8 cellular contexts compared by ENCODE assay signal in the genomic region with DNA sequence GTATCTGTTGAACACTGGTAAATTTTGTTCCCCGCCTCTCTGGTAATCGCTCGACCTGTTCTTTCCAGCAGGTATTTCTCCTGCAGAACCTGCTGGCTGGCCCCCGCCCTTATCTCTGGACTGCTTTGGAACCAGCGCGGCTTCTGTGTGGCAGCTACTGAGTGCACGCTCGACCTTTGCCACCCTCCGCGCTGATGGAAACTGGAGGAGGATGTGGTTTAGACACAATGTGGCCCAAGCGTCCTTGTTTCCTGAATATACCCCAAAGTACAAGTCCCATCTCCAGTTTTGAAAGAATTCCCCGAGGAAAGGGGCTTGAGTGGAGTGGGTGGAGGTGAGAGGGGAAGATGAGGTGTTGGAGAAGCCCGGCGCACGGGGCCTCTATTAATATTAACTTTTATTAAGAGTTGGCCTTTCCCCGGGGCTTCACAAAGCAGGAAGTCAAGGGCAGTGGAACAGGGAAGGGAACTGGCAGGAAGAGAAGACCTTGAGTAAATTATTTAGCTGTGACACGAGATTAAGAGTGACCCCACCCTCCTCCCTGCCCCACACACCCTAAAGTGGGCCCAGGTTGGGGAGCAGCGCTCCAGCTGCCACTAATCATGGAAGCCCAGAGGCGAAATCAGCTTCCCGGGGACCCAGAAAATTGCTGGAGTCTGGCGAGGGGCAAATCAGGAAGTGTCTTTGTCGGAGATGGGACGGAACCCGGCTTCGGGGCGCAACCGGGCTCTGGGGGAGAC. TPM values are rescaled to one million over a fixed set of nuclear protein-coding genes. Genes with fewer than 3 reads are reported as not detected.
DNase-seq lines count a peak whose midpoint lies in the region; ATAC-seq, FAIRE-seq and TF ChIP-seq lines count a peak whose summit lies in the region.

No MANE protein-coding gene starts in this region.

- H4K20me1 ChIP-seq in GM12878 (ENCODE audit: control insufficient read depth, insufficient read depth): no peaks in the 10 kb centered on the region

- H3K4me3 ChIP-seq in BE2C (ENCODE audit: low read depth, low read length): peak overlapping the region; percentile 47
- H3K4me3 ChIP-seq in GM12878: peak overlapping the region; percentile 43; the same call in 1 of the 2 replicates
- peak overlapping the region; percentile 60 for H3K4me3 ChIP-seq in mucosa of stomach (ENCODE audit: low read length)

- H3K36me3 ChIP-seq in BE2C: no peaks in the 10 kb centered on the region
- H3K36me3 ChIP-seq in GM12878 (ENCODE audit: control insufficient read depth in 2 of 2, insufficient read depth in 2 of 2, low read length in 1 of 2): no peaks in the 10 kb centered on the region
- no peaks in the 10 kb centered on the region for H3K36me3 ChIP-seq in mucosa of stomach (ENCODE audit: control insufficient read depth, insufficient read depth, low read length)

- H3K4me2 ChIP-seq in GM12878 (ENCODE audit: control insufficient read depth, insufficient read depth): peak overlapping the region; percentile 77

- no peak for TF ChIP-seq POLR2A in GM12878 (IDR thresholded peaks at IDR 0.05; ENCODE audit: low read depth, low read length)
- TF ChIP-seq POLR2A in erythroblast (IDR thresholded peaks at IDR 0.05; ENCODE audit: low read length): no peak

- ATAC-seq in HG02759 (IDR thresholded peaks at IDR 0.05; ENCODE audit: unreplicated experiment): peak; percentile 26
- peak; percentile 37 for ATAC-seq in GM12878
- ATAC-seq in GM19351 (IDR thresholded peaks at IDR 0.05; ENCODE audit: unreplicated experiment): no peak
- no peak for ATAC-seq in GM21723 (IDR thresholded peaks at IDR 0.05; ENCODE audit: unreplicated experiment)

- no TSS peak for BruUV-seq in GM12878 (replicated peaks; lab: Mats Ljungman, UMichigan)

- RAD21 ChIA-PET in GM12878 (lab: Charles Lee; ENCODE audit: unreplicated experiment): interaction anchor here (0.7 to 5.8 kb wide), 15 partner anchors 9 to 591 kb away, joined by 3 to 163 read pairs (median 6); a partner anchor contains a TSS

- H3K79me2 ChIP-seq in GM12878 (ENCODE audit: control insufficient read depth, insufficient read depth, low read length): no peaks in the 10 kb centered on the region

- H3K9me3 ChIP-seq in BE2C (no peaks in the 10 kb centered on the region), GM12878 (replicated peaks; ENCODE audit: control insufficient read depth, insufficient read depth, low read length) (no peaks in the 10 kb centered on the region), mucosa of stomach (ENCODE audit: control insufficient read depth, low read length) (no peaks in the 10 kb centered on the region)

- H3K9ac ChIP-seq in GM12878 (ENCODE audit: control insufficient read depth, insufficient read depth, low read length): no peak overlapping the region; the same call in 1 of the 2 replicates
- H3K9ac ChIP-seq in mucosa of stomach (ENCODE audit: low read length): peak overlapping the region; percentile 93

- WGBS in GM12878 (ENCODE audit: insufficient coverage, insufficient replicate concordance, low lambda C conversion rate, missing lambda C conversion rate): 5% methylated on average over 27 of the region's 27 CpGs

- POLR2A ChIA-PET in GM12878 (lab: Charles Lee): interaction anchor here (1.3 kb wide), 1 partner anchor 122 kb away, joined by 7 read pairs; no protein-coding TSS in a partner anchor

- no peak for TF ChIP-seq EP300 in GM12878 (IDR thresholded peaks at IDR 0.05; ENCODE audit: borderline replicate concordance in 1 of 2, control insufficient read depth in 1 of 2, low read depth in 2 of 2, low read length in 2 of 2)

- DNase-seq in BE2C (no peak), GM12878 (ENCODE audit: low read depth, low spot score) (no peak), D341Med (ENCODE audit: low spot score) (no peak), erythroblast (lab: John Stamatoyannopoulos, UW) (no peak)

- H2AFZ ChIP-seq in GM12878 (ENCODE audit: control insufficient read depth, low read depth, low read length): peak overlapping the region; percentile 72

- TF ChIP-seq CTCF in BE2C (IDR thresholded peaks at IDR 0.05; ENCODE audit: low read depth, low read length): no peak
- TF ChIP-seq CTCF in GM12878 (IDR thresholded peaks at IDR 0.05 in 2 of 3, conservative IDR thresholded peaks at IDR 0.05 in 1 of 3; ENCODE audit: control insufficient read depth in 2 of 3, extremely low read depth in 1 of 3, insufficient read depth in 1 of 3, low read depth in 3 of 3, low read length in 3 of 3): no peak

- SMC1A ChIA-PET in GM12878 (lab: Charles Lee; ENCODE audit: uncharacterized antibody, unreplicated experiment): interaction anchor here (0.6 to 6.4 kb wide), 13 partner anchors 9 to 591 kb away, joined by 3 to 112 read pairs (median 4); a partner anchor contains a TSS

- no peak overlapping the region for H3K27ac ChIP-seq in GM12878 (ENCODE audit: control insufficient read depth, insufficient read depth)

- intact Hi-C loops in GM12878 (cut with micrococcal nuclease; ENCODE audit: unreplicated experiment): loop anchor here (1.0 kb wide), 1 partner anchor 123 kb away; no protein-coding TSS in a partner anchor

- no peak for FAIRE-seq in GM12878 (lab: Jason Lieb, UNC)

- H3K4me1 ChIP-seq in BE2C (no peaks in the 10 kb centered on the region), GM12878 (ENCODE audit: control insufficient read depth, insufficient read depth, low read length) (peaks cover 9% of the 10 kb centered on the region), mucosa of stomach (ENCODE audit: control insufficient read depth, insufficient read depth, low read length) (peaks cover 34% of the 10 kb centered on the region)

- in situ Hi-C loops in GM12878 (cut with MboI): no loop called here

- H3K27me3 ChIP-seq in BE2C: peaks cover 73% of the 10 kb centered on the region
- peaks cover 9 to 10% of the 10 kb centered on the region in 2 experiments for H3K27me3 ChIP-seq in GM12878 (replicated peaks in 1 of 2; ENCODE audit: control insufficient read depth in 2 of 2, insufficient read depth in 2 of 2, low read length in 1 of 2)
- H3K27me3 ChIP-seq in mucosa of stomach (ENCODE audit: control insufficient read depth, insufficient read depth, low read length): peaks cover 25% of the 10 kb centered on the region

- CTCF ChIA-PET in GM12878 (lab: Yijun Ruan, JAX): interaction anchor here (0.5 to 14.0 kb wide), 40 partner anchors 9 to 916 kb away, joined by 3 to 360 read pairs (median 5); no protein-coding TSS in a partner anchor

- TF ChIP-seq RAD21 in GM12878 (IDR thresholded peaks at IDR 0.05; ENCODE audit: insufficient read depth, low read depth, low read length): no peak

RNA-seq across cellular contexts. Expression of a gene that starts 16.0 kb away (rescaled TPM):
- not detected for polyA plus RNA-seq in BE2C (2012; ENCODE audit: insufficient read depth, insufficient read length, low read depth)
- not detected in 2 replicates for total RNA-seq in GM12878 (2013; cell fraction: nucleolus; rRNA removed)
- total RNA-seq in GM12878 (2014; rRNA removed): not detected in 2 replicates
- not detected in 2 replicates for total RNA-seq in GM12878 (2014; rRNA removed; fragmentation: Illumina TruSeq; extraction: Trizol)
- 0.15 TPM in 1 of 2 replicates, not detected in the other for total RNA-seq in GM12878 (2021)
- not detected for polyA plus RNA-seq in GM12878 (2011; ENCODE audit: low read depth)
- not detected in 2 replicates for polyA plus RNA-seq in GM12878 (2011; rRNA removed)
- not detected in 2 replicates for polyA plus RNA-seq in GM12878 (2011; cell fraction: cytosol; rRNA removed)
- polyA plus RNA-seq in GM12878 (2011; cell fraction: nucleus; rRNA removed): not detected in 2 replicates
- polyA plus RNA-seq in GM12878 (2012): not detected in 2 replicates
- polyA plus RNA-seq in GM12878 (2014; fragmentation: Illumina TruSeq; extraction: Trizol): not detected in 2 replicates
- polyA plus RNA-seq in GM12878 (2014; fragmentation: Nextera tagmentation; extraction: Ambion mirVana): not detected
- polyA plus RNA-seq in GM12878 (2014; rRNA removed): not detected in 2 replicates
- not detected for polyA plus RNA-seq in GM12878 (2016; fragmentation: Nextera tagmentation; extraction: Ambion mirVana)
- polyA minus RNA-seq in GM12878 (2011; rRNA and poly(A)+ RNA removed): not detected in 2 replicates
- polyA minus RNA-seq in GM12878 (2011; cell fraction: cytosol; rRNA and poly(A)+ RNA removed): not detected in 2 replicates
- polyA minus RNA-seq in GM12878 (2011; cell fraction: nucleus; rRNA and poly(A)+ RNA removed): 0.10 TPM in 1 of 2 replicates, not detected in the other

RNA-seq across cellular contexts. Expression of a gene that starts 33.3 kb away (rescaled TPM):
- polyA plus RNA-seq in BE2C (2012; ENCODE audit: insufficient read depth, insufficient read length, low read depth): not detected
- not detected in 2 replicates for total RNA-seq in GM12878 (2013; cell fraction: nucleolus; rRNA removed)
- total RNA-seq in GM12878 (2014; rRNA removed): not detected in 2 replicates
- total RNA-seq in GM12878 (2014; rRNA removed; fragmentation: Illumina TruSeq; extraction: Trizol): not detected in 2 replicates
- not detected in 2 replicates for total RNA-seq in GM12878 (2021)
- polyA plus RNA-seq in GM12878 (2011; ENCODE audit: low read depth): not detected
- polyA plus RNA-seq in GM12878 (2011; rRNA removed): 0.03 and 0.09 TPM in 2 replicates
- polyA plus RNA-seq in GM12878 (2011; cell fraction: cytosol; rRNA removed): 0.03 TPM in 1 of 2 replicates, not detected in the other
- 0.07 TPM in 1 of 2 replicates, not detected in the other for polyA plus RNA-seq in GM12878 (2011; cell fraction: nucleus; rRNA removed)
- 0.06 and 0.08 TPM in 2 replicates for polyA plus RNA-seq in GM12878 (2012)
- not detected in 2 replicates for polyA plus RNA-seq in GM12878 (2014; fragmentation: Illumina TruSeq; extraction: Trizol)
- under 1 TPM in 1 of 2 experiments, not detected in 1; 0.02 TPM for polyA plus RNA-seq in GM12878 (2014; fragmentation: Nextera tagmentation; extraction: Ambion mirVana)
- not detected in 2 replicates for polyA plus RNA-seq in GM12878 (2014; rRNA removed)
- not detected for polyA plus RNA-seq in GM12878 (2016; fragmentation: Nextera tagmentation; extraction: Ambion mirVana)
- polyA minus RNA-seq in GM12878 (2011; rRNA and poly(A)+ RNA removed): not detected in 2 replicates
- polyA minus RNA-seq in GM12878 (2011; cell fraction: cytosol; rRNA and poly(A)+ RNA removed): not detected in 2 replicates
- not detected in 2 replicates for polyA minus RNA-seq in GM12878 (2011; cell fraction: nucleus; rRNA and poly(A)+ RNA removed)

RNA-seq across cellular contexts. Expression of a gene that starts 35.4 kb away (rescaled TPM):
- polyA plus RNA-seq in BE2C (2012; ENCODE audit: insufficient read depth, insufficient read length, low read depth): not detected
- not detected in 2 replicates for total RNA-seq in GM12878 (2013; cell fraction: nucleolus; rRNA removed)
- total RNA-seq in GM12878 (2014; rRNA removed) (not detected in 2 replicates), GM12878 (2014; rRNA removed; fragmentation: Illumina TruSeq; extraction: Trizol) (not detected in 2 replicates), GM12878 (2021) (not detected in 2 replicates)
- not detected for polyA plus RNA-seq in GM12878 (2011; ENCODE audit: low read depth)
- polyA plus RNA-seq in GM12878 (2011; rRNA removed) (not detected in 2 replicates), GM12878 (2014; fragmentation: Illumina TruSeq; extraction: Trizol) (not detected in 2 replicates), GM12878 (2014; fragmentation: Nextera tagmentation; extraction: Ambion mirVana) (not detected), GM12878 (2014; rRNA removed) (not detected in 2 replicates), GM12878 (2016; fragmentation: Nextera tagmentation; extraction: Ambion mirVana) (not detected)
- polyA plus RNA-seq in GM12878 (2011; cell fraction: cytosol; rRNA removed): not detected in 2 replicates
- polyA plus RNA-seq in GM12878 (2011; cell fraction: nucleus; rRNA removed): not detected in 2 replicates
- not detected in 2 replicates for polyA plus RNA-seq in GM12878 (2012)
- polyA minus RNA-seq in GM12878 (2011; rRNA and poly(A)+ RNA removed): not detected in 2 replicates
- polyA minus RNA-seq in GM12878 (2011; cell fraction: cytosol; rRNA and poly(A)+ RNA removed): not detected in 2 replicates
- polyA minus RNA-seq in GM12878 (2011; cell fraction: nucleus; rRNA and poly(A)+ RNA removed): not detected in 2 replicates

Comparison
In these comparisons a context has a peak if more than half of its experiments do, and no peak if none do; other contexts are left out.
1. ATAC-seq: peak in HG02759 (single experiment) and GM12878 (single experiment); none in GM19351 (single experiment) and GM21723 (single experiment).
2. Peak in every context shown above with its lines, with median percentiles within 50 percentile points of each other: H3K4me3 ChIP-seq.